In genomic region chr1:43446388-43446740, GRCh38 we compare ENCODE assay signal across 29 cellular contexts. TPM values are rescaled to one million over a fixed set of nuclear protein-coding genes. Genes with fewer than 3 reads are reported as not detected.
A peak's percentile ranks its signal among the peaks of the same experiment; 100 is the strongest.
DNase-seq lines count a peak whose midpoint lies in the region; ATAC-seq, FAIRE-seq and TF ChIP-seq lines count a peak whose summit lies in the region.
"Had no signal": no experiment of that assay in that cellular context is flagged by ENCODE, and none has a peak within 500 bp of the region (broad histone marks: within the 10 kb centered on the region; RNA-seq: fewer than 3 reads in every experiment).

No MANE protein-coding gene starts in this region.

- H3K4me1 Mint-ChIP-seq in activated naive CD4-positive, alpha-beta T cell treated with anti-CD3 and anti-CD28 coated beads for 36 hours (ENCODE audit: low read depth): no peaks in the 10 kb centered on the region
- no peaks in the 10 kb centered on the region for H3K4me1 Mint-ChIP-seq in stimulated activated naive B cell treated with anti-CD40 and anti-IgM and Interleukin-4, amounts not matched to agents 10 μg/mL and 1 μg/mL and 100 μg/mL, for 72 hours
- H3K4me1 Mint-ChIP-seq: activated CD4-positive, alpha-beta memory T cell treated with anti-CD3 and anti-CD28 coated beads, Interleukin-2, amount 10 ng/mL, durations not matched to agents 7 days and 5 days; IgD-negative memory B cell had no signal

- peaks cover 21% of the 10 kb centered on the region for H3K36me3 Mint-ChIP-seq in activated naive CD4-positive, alpha-beta T cell treated with anti-CD3 and anti-CD28 coated beads for 36 hours (ENCODE audit: low read depth)
- H3K36me3 Mint-ChIP-seq in stimulated activated naive B cell treated with anti-CD40 and anti-IgM and Interleukin-4, amounts not matched to agents 10 μg/mL and 1 μg/mL and 100 μg/mL, for 72 hours: peaks cover 55 to 74% of the 10 kb centered on the region in 2 donors

- no peak overlapping the region for H3K4me3 Mint-ChIP-seq in activated naive CD4-positive, alpha-beta T cell treated with anti-CD3 and anti-CD28 coated beads for 36 hours
- no peak overlapping the region for H3K4me3 Mint-ChIP-seq in stimulated activated naive B cell treated with anti-CD40 and anti-IgM and Interleukin-4, amounts not matched to agents 10 μg/mL and 1 μg/mL and 100 μg/mL, for 72 hours
- H3K4me3 Mint-ChIP-seq: activated CD4-positive, alpha-beta memory T cell treated with anti-CD3 and anti-CD28 coated beads, Interleukin-2, amount 10 ng/mL, durations not matched to agents 7 days and 5 days; CD8-positive, alpha-beta T cell; endodermal cell; IgD-negative memory B cell; T-cell had no signal

- H3K9me3 ChIP-seq in kidney (ENCODE audit: control insufficient read depth in 1 of 2, low read length in 2 of 2) (no peaks in the 10 kb centered on the region), spleen (no peaks in the 10 kb centered on the region)
- H3K9me3 ChIP-seq: A549, esophagus muscularis mucosa, heart right ventricle, tibial nerve had no signal

- H3K36me3 ChIP-seq in kidney (ENCODE audit: control insufficient read depth in 1 of 2, insufficient read depth in 2 of 2, low read length in 2 of 2) (peaks cover 53 to 82% of the 10 kb centered on the region in 2 donors), spleen (peaks cover 5 to 100% (median 97%) of the 10 kb centered on the region in 6 donors)

- H3K27ac ChIP-seq in RWPE1 (peak overlapping the region; percentile 98), kidney (ENCODE audit: low read depth in 2 of 2, low read length in 2 of 2) (no peak overlapping the region), spleen (no peak overlapping the region)
- H3K27ac ChIP-seq: A549, cardiac muscle cell, esophagus muscularis mucosa, foreskin keratinocyte, heart right ventricle, skin epidermis, tibial nerve had no signal

- FAIRE-seq in kidney (lab: Jason Lieb, UNC): no peak
- FAIRE-seq: A549, H1 had no signal

- no peak for TF ChIP-seq CTCF in RWPE1 (conservative IDR thresholded peaks at IDR 0.05; ENCODE audit: low read depth)
- TF ChIP-seq CTCF in kidney (IDR thresholded peaks at IDR 0.05; ENCODE audit: borderline replicate concordance, extremely low read depth, insufficient read depth): no peak
- no peak for TF ChIP-seq CTCF in spleen (IDR thresholded peaks at IDR 0.05 in 8 of 11, conservative IDR thresholded peaks at IDR 0.05 in 3 of 11)

- H3K27me3 Mint-ChIP-seq in activated naive CD4-positive, alpha-beta T cell treated with anti-CD3 and anti-CD28 coated beads for 36 hours (ENCODE audit: low read depth): no peaks in the 10 kb centered on the region
- no peaks in the 10 kb centered on the region for H3K27me3 Mint-ChIP-seq in stimulated activated naive B cell treated with anti-CD40 and anti-IgM and Interleukin-4, amounts not matched to agents 10 μg/mL and 1 μg/mL and 100 μg/mL, for 72 hours
- H3K27me3 Mint-ChIP-seq: activated CD4-positive, alpha-beta memory T cell treated with anti-CD3 and anti-CD28 coated beads, Interleukin-2, amount 10 ng/mL, durations not matched to agents 7 days and 5 days; IgD-negative memory B cell; T-cell had no signal

- no peaks in the 10 kb centered on the region for H3K9me3 Mint-ChIP-seq in activated naive CD4-positive, alpha-beta T cell treated with anti-CD3 and anti-CD28 coated beads for 36 hours
- no peaks in the 10 kb centered on the region for H3K9me3 Mint-ChIP-seq in stimulated activated naive B cell treated with anti-CD40 and anti-IgM and Interleukin-4, amounts not matched to agents 10 μg/mL and 1 μg/mL and 100 μg/mL, for 72 hours
- H3K9me3 Mint-ChIP-seq: activated CD4-positive, alpha-beta memory T cell treated with anti-CD3 and anti-CD28 coated beads, Interleukin-2, amount 10 ng/mL, durations not matched to agents 7 days and 5 days; CD8-positive, alpha-beta T cell; endodermal cell; IgD-negative memory B cell; T-cell had no signal

- H3K9ac ChIP-seq in kidney (ENCODE audit: low read length in 2 of 2): no peak overlapping the region

- no peaks in the 10 kb centered on the region for H3K27me3 ChIP-seq in spleen (replicated peaks in 1 of 7)
- H3K27me3 ChIP-seq: cardiac muscle cell, esophagus muscularis mucosa, foreskin keratinocyte, heart right ventricle, tibial nerve had no signal

- TF ChIP-seq POLR2A in spleen (IDR thresholded peaks at IDR 0.05): no peak

- 96 to 99% (median 97%) methylated on average over 4 of the region's 4 CpGs for WGBS in spleen, 5 donors

- intact Hi-C loops in activated naive CD4-positive, alpha-beta T cell treated with anti-CD3 and anti-CD28 coated beads for 36 hours (cut with micrococcal nuclease): no loop called here
- intact Hi-C loops in kidney (cut with DNase I) (no loop called here), spleen (cut with DNase I; ENCODE audit: low total_unique reads) (no loop called here)

- H3K4me1 ChIP-seq in kidney (ENCODE audit: control insufficient read depth in 1 of 2, insufficient read depth in 1 of 2, low read depth in 1 of 2, low read length in 2 of 2) (peaks cover 8 to 12% of the 10 kb centered on the region in 2 donors), spleen (peaks cover 0 to 5% (median 0%) of the 10 kb centered on the region in 6 donors)
- H3K4me1 ChIP-seq: A549, foreskin keratinocyte, tibial nerve had no signal

- POLR2A ChIA-PET in RWPE1 (lab: Yijun Ruan, JAX; ENCODE audit: low non-redundant PET): interaction anchor here (0.6 kb wide), 1 partner anchor 433 kb away, joined by 3 read pairs; no protein-coding TSS in a partner anchor

- peak; percentile 1 for DNase-seq in activated naive CD4-positive, alpha-beta T cell treated with anti-CD3 and anti-CD28 coated beads for 36 hours
- no peak for DNase-seq in activated naive CD4-positive, alpha-beta T cell (lab: John Stamatoyannopoulos, UW)
- DNase-seq in RWPE1 (ENCODE audit: low spot score) (no peak), kidney (peak; percentile 37), spleen (peak; percentile 38), SKM-1 (lab: John Stamatoyannopoulos, UW; ENCODE audit: unreplicated experiment) (no peak)
- no peak for DNase-seq in stimulated activated naive B cell treated with anti-CD40 and anti-IgM and Interleukin-4, amounts not matched to agents 10 μg/mL and 1 μg/mL and 100 μg/mL, for 72 hours
- DNase-seq: activated CD4-positive, alpha-beta memory T cell treated with anti-CD3 and anti-CD28 coated beads, Interleukin-2, amount 10 ng/mL, durations not matched to agents 7 days and 5 days; AML-193; CD8-positive, alpha-beta T cell; foreskin keratinocyte; heart right ventricle; left cardiac atrium; NCI-H1048; NCI-H1694 treated with DMSO at 0.1 percent for 48 hours; NCI-H2171; NCI-H524 had no signal

- H3K27ac Mint-ChIP-seq in activated naive CD4-positive, alpha-beta T cell treated with anti-CD3 and anti-CD28 coated beads for 36 hours: no peak overlapping the region
- no peak overlapping the region for H3K27ac Mint-ChIP-seq in stimulated activated naive B cell treated with anti-CD40 and anti-IgM and Interleukin-4, amounts not matched to agents 10 μg/mL and 1 μg/mL and 100 μg/mL, for 72 hours
- H3K27ac Mint-ChIP-seq: activated CD4-positive, alpha-beta memory T cell treated with anti-CD3 and anti-CD28 coated beads, Interleukin-2, amount 10 ng/mL, durations not matched to agents 7 days and 5 days; CD8-positive, alpha-beta T cell; endodermal cell; T-cell had no signal

- ATAC-seq in GM19463 (IDR thresholded peaks at IDR 0.05; ENCODE audit: unreplicated experiment): no peak
- no peak for ATAC-seq in stimulated activated naive B cell treated with anti-CD40 and anti-IgM and Interleukin-4, amounts not matched to agents 10 μg/mL and 1 μg/mL and 100 μg/mL, for 72 hours (replicated peaks)
- ATAC-seq: activated CD4-positive, CD25-positive, alpha-beta regulatory T cell treated with anti-CD3 and anti-CD28 coated beads, Interleukin-2, amount 50 U/mL, for 24 hours; CD8-positive, alpha-beta T cell; foreskin keratinocyte; heart right ventricle; left cardiac atrium; Panc1; T-cell had no signal

- H3K4me3 ChIP-seq in kidney (ENCODE audit: low read length in 2 of 2): no peak overlapping the region
- H3K4me3 ChIP-seq in spleen: no peak overlapping the region
- H3K4me3 ChIP-seq: A549, cardiac muscle cell, esophagus muscularis mucosa, heart right ventricle, skin epidermis, tibial nerve had no signal

- CTCF ChIA-PET in activated naive CD4-positive, alpha-beta T cell treated with anti-CD3 and anti-CD28 coated beads for 36 hours (lab: Charles Lee): no interaction called here
- CTCF ChIA-PET in RWPE1 (lab: Yijun Ruan, JAX): no interaction called here

RNA-seq across cellular contexts. Expression of gene HYI, which starts 7.4 kb away (rescaled TPM):
- 1 to 10 TPM; 9.1 to 9.2 TPM for total RNA-seq in activated naive CD4-positive, alpha-beta T cell treated with anti-CD3 and anti-CD28 coated beads for 36 hours
- total RNA-seq in kidney (50.5 TPM), spleen (10 to 100 TPM; 24.2 to 47.3 (median 38.6) TPM)
- polyA plus RNA-seq in kidney (ENCODE audit: insufficient read depth, low read depth, low replicate concordance) (91.2 TPM), spleen (10 to 100 TPM; 23.2 to 67.2 (median 59.9) TPM)

RNA-seq across cellular contexts. Expression of gene SZT2, which starts 56.7 kb away (rescaled TPM):
- 10 to 100 TPM; 26.6 to 28.2 TPM for total RNA-seq in activated naive CD4-positive, alpha-beta T cell treated with anti-CD3 and anti-CD28 coated beads for 36 hours
- total RNA-seq in kidney: 66.8 TPM
- 10.4 TPM for polyA plus RNA-seq in kidney (ENCODE audit: insufficient read depth, low read depth, low replicate concordance)
- total RNA-seq in spleen: 100 to 1,000 TPM in 3 of 7 donors, 10 to 100 TPM in 4; 64.7 to 115 (median 75.7) TPM
- 10 to 100 TPM in 2 of 3 donors, 1 to 10 TPM in 1; 9.4 to 35.6 (median 16.7) TPM for polyA plus RNA-seq in spleen

RNA-seq across cellular contexts. Expression of gene MED8, which starts 56.8 kb away (rescaled TPM):
- 10 to 100 TPM; 45.8 to 45.9 TPM for total RNA-seq in activated naive CD4-positive, alpha-beta T cell treated with anti-CD3 and anti-CD28 coated beads for 36 hours
- total RNA-seq in kidney (36.5 TPM), spleen (10 to 100 TPM; 24.8 to 38.3 (median 30.5) TPM)
- polyA plus RNA-seq in kidney (ENCODE audit: insufficient read depth, low read depth, low replicate concordance) (44.3 TPM), spleen (10 to 100 TPM; 18.3 to 23.8 (median 22.3) TPM)

Comparison
In these comparisons a context has a peak if more than half of its experiments do, and no peak if none do; other contexts are left out.
1. DNase-seq: peak in activated naive CD4-positive, alpha-beta T cell treated with anti-CD3 and anti-CD28 coated beads for 36 hours (single experiment), kidney (single experiment) and spleen (single experiment); none in activated naive CD4-positive, alpha-beta T cell (0 of 4), RWPE1 (single experiment), stimulated activated naive B cell treated with anti-CD40 and anti-IgM and Interleukin-4, amounts not matched to agents 10 μg/mL and 1 μg/mL and 100 μg/mL, for 72 hours (single experiment) and SKM-1 (single experiment).